In genomic region chr14:80901260-80901659, GRCh38 we compare ENCODE assay signal across 20 cellular contexts. TPM values are rescaled to one million over a fixed set of nuclear protein-coding genes. Genes with fewer than 3 reads are reported as not detected.
DNase-seq lines count a peak whose midpoint lies in the region; ATAC-seq, FAIRE-seq and TF ChIP-seq lines count a peak whose summit lies in the region.
"Had no signal": no experiment of that assay in that cellular context is flagged by ENCODE, and none has a peak within 500 bp of the region (broad histone marks: within the 10 kb centered on the region; RNA-seq: fewer than 3 reads in every experiment).

No MANE protein-coding gene starts in this region.

- TF ChIP-seq RAD21 in A549 (conservative IDR thresholded peaks at IDR 0.05 in 1 of 2, IDR thresholded peaks at IDR 0.05 in 1 of 2) = no peak

- POLR2A ChIA-PET in A549 (lab: Yijun Ruan, JAX) (no interaction called here), PC-3 (lab: Charles Lee; ENCODE audit: unreplicated experiment) (no interaction called here)

- no TSS peak for BruUV-seq in PC-3 (replicated peaks; lab: Mats Ljungman, UMichigan)

- WGBS in A549 (ENCODE audit: missing lambda C conversion rate) = 88% methylated on average over 3 of the region's 3 CpGs

- no peak for FAIRE-seq in A549 (lab: Jason Lieb, UNC)
- FAIRE-seq: GM18507 had no signal

- ATAC-seq in A549 (no peak), PC-3 (peak; percentile 89), Right ventricle myocardium superior (ENCODE audit: poor library complexity) (no peak), esophagus mucosa (no peak), HG02763 (IDR thresholded peaks at IDR 0.05; ENCODE audit: unreplicated experiment) (no peak)
- ATAC-seq: GM12878 had no signal

- no peak for TF ChIP-seq EP300 in A549 (IDR thresholded peaks at IDR 0.05)

- DNase-seq in A549 (ENCODE audit: low read depth in 1 of 2, low spot score in 1 of 2) (no peak), EH (ENCODE audit: low read depth) (peak; percentile 34), PC-3 (peak; percentile 45), fibroblast of villous mesenchyme (ENCODE audit: low read depth) (peak; percentile 84), Right ventricle myocardium superior (no peak), T-helper 2 cell (no peak)
- DNase-seq: 8988T; ACHN; Calu3; CD4-positive, alpha-beta T cell; DMS 273 treated with DMSO at 0.1 percent for 48 hours; DND-41; GOT3; H9 had no signal

- intact Hi-C loops in PC-3 (cut with micrococcal nuclease) (no loop called here), Right ventricle myocardium superior (cut with DNase I) (no loop called here)

- H3K27ac ChIP-seq in A549 = no peak overlapping the region
- H3K27ac ChIP-seq in PC-3 (ENCODE audit: low read length) = no peak overlapping the region
- H3K27ac ChIP-seq: BLaER1 treated with 17β-estradiol and CSF1 and Interleukin-3, amounts not matched to agents 10 nM and 100 nM had no signal

- H3K4me1 ChIP-seq in A549 (no peaks in the 10 kb centered on the region), PC-3 (ENCODE audit: insufficient read depth, low read length) (peaks cover 9% of the 10 kb centered on the region)
- H3K4me1 ChIP-seq: BLaER1 treated with 17β-estradiol and CSF1 and Interleukin-3, amounts not matched to agents 10 nM and 100 nM had no signal

- H3K9me3 ChIP-seq in A549 (no peaks in the 10 kb centered on the region), PC-3 (ENCODE audit: low read length) (no peaks in the 10 kb centered on the region)

- no peaks in the 10 kb centered on the region for H3K27me3 ChIP-seq in PC-3 (ENCODE audit: low read length)
- H3K27me3 ChIP-seq: BLaER1 treated with 17β-estradiol and CSF1 and Interleukin-3, amounts not matched to agents 10 nM and 100 nM had no signal

- H3K9me2 ChIP-seq in PC-3 (replicated peaks; ENCODE audit: low read length) = no peaks in the 10 kb centered on the region

- no peak overlapping the region for H2AFZ ChIP-seq in PC-3 (ENCODE audit: low read length)

- no peak for TF ChIP-seq POLR2A in A549 (IDR thresholded peaks at IDR 0.05; ENCODE audit: low read length)

- no peak for TF ChIP-seq CTCF in A549 (IDR thresholded peaks at IDR 0.05)
- TF ChIP-seq CTCF in PC-3 (conservative IDR thresholded peaks at IDR 0.05; ENCODE audit: low read depth, low read length) = no peak
- TF ChIP-seq CTCF in fibroblast of villous mesenchyme (IDR thresholded peaks at IDR 0.05; ENCODE audit: insufficient read depth, low read depth, low read length) = no peak

- H3K4me2 ChIP-seq in A549 = no peak overlapping the region
- H3K4me2 ChIP-seq in PC-3 (ENCODE audit: low read length) = no peak overlapping the region
- H3K4me2 ChIP-seq: BLaER1 treated with 17β-estradiol and CSF1 and Interleukin-3, amounts not matched to agents 10 nM and 100 nM had no signal

- no peaks in the 10 kb centered on the region for H3K79me2 ChIP-seq in PC-3 (ENCODE audit: low read length)

- H3K4me3 ChIP-seq in A549 (no peak overlapping the region), PC-3 (ENCODE audit: low read length) (no peak overlapping the region), fibroblast of villous mesenchyme (ENCODE audit: low read depth, low read length) (no peak overlapping the region)
- H3K4me3 ChIP-seq: BLaER1 treated with 17β-estradiol and CSF1 and Interleukin-3, amounts not matched to agents 10 nM and 100 nM; GM12878 had no signal

- no peaks in the 10 kb centered on the region for H3F3A ChIP-seq in PC-3 (ENCODE audit: low read length, unreplicated experiment)

- no peak overlapping the region for H3K9ac ChIP-seq in PC-3 (ENCODE audit: low read length)
- H3K9ac ChIP-seq: BLaER1 treated with 17β-estradiol and CSF1 and Interleukin-3, amounts not matched to agents 10 nM and 100 nM had no signal

- H4K20me1 ChIP-seq in PC-3 (ENCODE audit: low read length) = no peaks in the 10 kb centered on the region
- H4K20me1 ChIP-seq: BLaER1 treated with 17β-estradiol and CSF1 and Interleukin-3, amounts not matched to agents 10 nM and 100 nM had no signal

- peaks cover 11% of the 10 kb centered on the region; the same call in 1 of the 2 replicates for H3K36me3 ChIP-seq in PC-3 (ENCODE audit: low read depth, low read length)

- CTCF ChIA-PET in A549 (lab: Yijun Ruan, JAX) = interaction anchor here (2.3 kb wide), 1 partner anchor 38 kb away, joined by 5 read pairs; no protein-coding TSS in a partner anchor
- CTCF ChIA-PET in PC-3 (lab: Charles Lee) = no interaction called here

TF ChIP-seq in A549, 52 proteins besides CTCF, POLR2A, EP300 and RAD21:
- no peak for TF ChIP-seq HES2 (IDR thresholded peaks at IDR 0.05)
- peak; percentile 65 for TF ChIP-seq MAFK (IDR thresholded peaks at IDR 0.05; ENCODE audit: partially characterized antibody)
- no peak for TF ChIP-seq SMC3 (IDR thresholded peaks at IDR 0.05)
- no peak for TF ChIP-seq TP53 (CRISPR knock-in tag; IDR thresholded peaks at IDR 0.05)

RNA-seq across cellular contexts. Expression of gene CEP128, which starts 40.3 kb away (rescaled TPM):
- 5.7 and 7.0 TPM in 2 replicates for polyA plus RNA-seq in A549 (2011; rRNA removed)
- polyA plus RNA-seq in A549 (2012; cell fraction: cytosol; rRNA removed) = 2.2 and 2.5 TPM in 2 replicates
- polyA plus RNA-seq in A549 (2012; cell fraction: nucleus; rRNA removed) = 1.6 and 3.0 TPM in 2 replicates
- 5.6 to 5.8 TPM (median 5.8 TPM) in 3 replicates for polyA plus RNA-seq in A549 (2017; fragmentation: RNase III; extraction: RNeasy Plus Mini Kit Qiagen cat#74134 plus additional on column Dnase treatment)
- polyA minus RNA-seq in A549 (2011; rRNA and poly(A)+ RNA removed) = 26.2 and 35.3 TPM in 2 replicates
- 11.6 and 14.0 TPM in 2 replicates for total RNA-seq in PC-3 (2014; rRNA removed)
- total RNA-seq in fibroblast of villous mesenchyme = 8.2 and 10.0 TPM in 2 replicates
- 3.9 TPM for total RNA-seq in Right ventricle myocardium superior
- total RNA-seq in esophagus mucosa = 4.2 TPM

RNA-seq across cellular contexts. Expression of gene TSHR, which starts 54.2 kb away (rescaled TPM):
- not detected in 2 replicates for polyA plus RNA-seq in A549 (2011; rRNA removed)
- polyA plus RNA-seq in A549 (2012; cell fraction: cytosol; rRNA removed) = not detected in 2 replicates
- not detected in 2 replicates for polyA plus RNA-seq in A549 (2012; cell fraction: nucleus; rRNA removed)
- polyA plus RNA-seq in A549 (2017; fragmentation: RNase III; extraction: RNeasy Plus Mini Kit Qiagen cat#74134 plus additional on column Dnase treatment) = not detected in 3 replicates
- not detected in 2 replicates for polyA minus RNA-seq in A549 (2011; rRNA and poly(A)+ RNA removed)
- total RNA-seq in PC-3 (2014; rRNA removed) = not detected in 2 replicates
- total RNA-seq in fibroblast of villous mesenchyme = not detected in 2 replicates
- not detected for total RNA-seq in Right ventricle myocardium superior
- total RNA-seq in esophagus mucosa = not detected
- total RNA-seq: Calu3; CD4-positive, alpha-beta T cell; H9; HT-29 had no signal

Comparison
In these comparisons a context has a peak if more than half of its experiments do, and no peak if none do; other contexts are left out.
1. DNase-seq: peak in EH (single experiment), PC-3 (single experiment) and fibroblast of villous mesenchyme (single experiment); none in A549 (0 of 2), Right ventricle myocardium superior (single experiment) and T-helper 2 cell (0 of 5).